11 cellular contexts compared by ENCODE assay signal in genomic region chr2:205448189-205448588, GRCh38.
"Had no signal": no experiment of that assay in that cellular context is flagged by ENCODE, and none has a peak within 500 bp of the region (broad histone marks: within the 10 kb centered on the region; RNA-seq: fewer than 3 reads in every experiment).

No MANE protein-coding gene starts in this region.

- H2AFZ ChIP-seq: GM23248, GM23338 had no signal

- H3K9me3 ChIP-seq: HAP-1 had no signal

- H3K36me3 ChIP-seq: HAP-1 had no signal

- H3K4me3 ChIP-seq: GM23248, GM23338, HAP-1 had no signal

- H3K27ac ChIP-seq: GM23248 had no signal

- H3K9ac ChIP-seq: GM23248 had no signal

- FAIRE-seq: H1, H54 had no signal

- H3K4me3 Mint-ChIP-seq: GM23338, H9, HFFc6 had no signal

- H3K27ac Mint-ChIP-seq: GM23338, H9, HFFc6 had no signal

- DNase-seq: GM23248, GOT3, H7, H9, HCEC 1CT, HFFc6 had no signal

- H3K4me2 ChIP-seq: GM23338 had no signal

- ATAC-seq: GM23338, HCT116 had no signal

- H3K4me1 ChIP-seq: HAP-1 had no signal
